ENCODE assay signal across 8 cellular contexts in the genomic region with DNA sequence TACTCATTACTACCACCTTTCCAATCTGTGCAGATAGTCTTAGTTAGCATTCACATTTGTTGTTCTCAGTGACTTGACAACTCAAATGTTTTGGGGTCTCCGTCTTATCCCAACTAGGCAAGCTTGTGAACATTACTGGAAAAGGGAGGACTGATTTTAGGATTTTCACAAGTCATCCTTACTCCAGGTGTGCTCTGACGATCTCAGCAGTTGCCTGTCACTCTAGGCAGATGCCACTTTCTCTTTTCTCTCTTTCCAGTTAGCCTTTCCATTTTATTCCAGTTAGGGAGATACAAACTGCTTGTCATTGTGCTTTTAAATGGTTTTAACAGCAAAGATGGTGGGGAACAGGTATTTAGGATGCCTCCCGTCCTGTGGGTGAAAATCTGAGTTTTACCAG. TPM values are rescaled to one million over a fixed set of nuclear protein-coding genes. Genes with fewer than 3 reads are reported as not detected.
DNase-seq lines count a peak whose midpoint lies in the region; ATAC-seq, FAIRE-seq and TF ChIP-seq lines count a peak whose summit lies in the region.

No MANE protein-coding gene starts in this region.

- H3K27ac ChIP-seq in H9 (ENCODE audit: insufficient read length, low read depth, low read length): no peak overlapping the region
- H3K27ac ChIP-seq in hepatocyte: peak overlapping the region; percentile 89
- no peak overlapping the region for H3K27ac ChIP-seq in small intestine (ENCODE audit: low read depth in 1 of 2, low read length in 1 of 2)

- no peak overlapping the region for H3K14ac ChIP-seq in H9 (ENCODE audit: insufficient read depth, low read length)

- H3K4me3 Mint-ChIP-seq in H9: peak overlapping the region; percentile 95 to 100
- H3K4me3 Mint-ChIP-seq in activated B cell treated with CpG ODN at 0.5 μM for 24 hours: peak overlapping the region; percentile 98

- no peak overlapping the region for H2BK12ac ChIP-seq in H9 (ENCODE audit: insufficient read length, low read depth, low read length)

- no peak overlapping the region for H3T11ph ChIP-seq in H9 (ENCODE audit: low read length)

- no peak overlapping the region for H2BK5ac ChIP-seq in H9 (ENCODE audit: insufficient read length, low read length)

- H3K4me3 ChIP-seq in hepatocyte: peak overlapping the region; percentile 51
- H3K4me3 ChIP-seq in small intestine (ENCODE audit: low read depth in 1 of 2, low read length in 2 of 2): peak overlapping the region; percentile 59 to 80

- no peaks in the 10 kb centered on the region for H3K27me3 ChIP-seq in H9 (ENCODE audit: insufficient read depth, low read length)
- H3K27me3 ChIP-seq in hepatocyte: no peaks in the 10 kb centered on the region
- H3K27me3 ChIP-seq in small intestine (ENCODE audit: control insufficient read depth in 2 of 2, insufficient read depth in 2 of 2, low read length in 2 of 2): no peaks in the 10 kb centered on the region

- H3K9me3 ChIP-seq in H9 (ENCODE audit: control insufficient read depth, low read depth, low read length): no peaks in the 10 kb centered on the region
- no peaks in the 10 kb centered on the region for H3K9me3 ChIP-seq in hepatocyte (ENCODE audit: low read depth)
- H3K9me3 ChIP-seq in small intestine (ENCODE audit: control insufficient read depth, low read depth): no peaks in the 10 kb centered on the region

- WGBS in H9 (ENCODE audit: extremely low coverage, insufficient read length, low lambda C conversion rate): no CpG with 5 or more reads among the region's 3 CpGs
- 39% methylated on average over 3 of the region's 3 CpGs for WGBS in hepatocyte (ENCODE audit: low lambda C conversion rate, missing lambda C conversion rate)
- 9 to 18% (median 9%) methylated on average over 3 of the region's 3 CpGs for WGBS in small intestine, 3 donors

- H2AFZ ChIP-seq in H9 (ENCODE audit: low read length) (no peak overlapping the region), hepatocyte (no peak overlapping the region)

- H3K4me2 ChIP-seq in H9 (ENCODE audit: insufficient read depth, insufficient read length, low read length) (peak overlapping the region; percentile 81), hepatocyte (peak overlapping the region; percentile 93)

- H3K23me2 ChIP-seq in H9 (ENCODE audit: insufficient read length, low read depth, low read length, poor library complexity, severe bottlenecking): peaks cover 8% of the 10 kb centered on the region

- TF ChIP-seq CTCF in H9 (conservative IDR thresholded peaks at IDR 0.05): no peak
- TF ChIP-seq CTCF in activated B cell treated with CpG ODN at 0.5 μM for 24 hours (IDR thresholded peaks at IDR 0.05): no peak
- TF ChIP-seq CTCF in hepatocyte (IDR thresholded peaks at IDR 0.05; ENCODE audit: poor library complexity): no peak

- no peak overlapping the region for H2BK120ac ChIP-seq in H9 (ENCODE audit: low read depth, low read length, poor library complexity, severe bottlenecking)

- CTCF ChIA-PET in activated B cell treated with CpG ODN at 0.5 μM for 24 hours (lab: Charles Lee): interaction anchor here (1.6 to 2.4 kb wide), 2 partner anchors 13 to 15 kb away, joined by 4 to 10 read pairs; partner anchors contain the start of gene ZC3H10

- H3K9me3 Mint-ChIP-seq in H9 (peaks cover 0 to 3% of the 10 kb centered on the region in 2 experiments; a peak in 1 of 5 replicates), activated B cell treated with CpG ODN at 0.5 μM for 24 hours (no peaks in the 10 kb centered on the region)

- no peaks in the 10 kb centered on the region for H3K9me2 ChIP-seq in hepatocyte (replicated peaks; ENCODE audit: insufficient read depth)

- H3K27ac Mint-ChIP-seq in H9 (peak overlapping the region in 2 of 3 experiments; percentile 20 to 100; a peak in 4 of 7 replicates), activated B cell treated with CpG ODN at 0.5 μM for 24 hours (peak overlapping the region; percentile 93)

- H3K79me1 ChIP-seq in H9 (ENCODE audit: insufficient read depth, low read depth, low read length, poor library complexity, severe bottlenecking): no peaks in the 10 kb centered on the region

- no peak overlapping the region for H3K56ac ChIP-seq in H9 (ENCODE audit: insufficient read length, low read depth, low read length)

- peaks cover 8% of the 10 kb centered on the region; the same call in 1 of the 2 replicates for H3K4me1 ChIP-seq in H9 (ENCODE audit: insufficient read depth, low read length)
- peaks cover 12% of the 10 kb centered on the region for H3K4me1 ChIP-seq in hepatocyte (ENCODE audit: insufficient read depth)
- H3K4me1 ChIP-seq in small intestine (ENCODE audit: control insufficient read depth in 2 of 2, insufficient read depth in 1 of 2, low read depth in 1 of 2, low read length in 1 of 2): peaks cover 0 to 3% of the 10 kb centered on the region in 2 donors

- no peak overlapping the region for H4K5ac ChIP-seq in H9 (ENCODE audit: insufficient read length, low read depth, low read length)

- DNase-seq in H9: no peak
- no peak for DNase-seq in activated B cell treated with CpG ODN at 0.5 μM for 24 hours
- DNase-seq in hepatocyte (ENCODE audit: low spot score): no peak
- no peak for DNase-seq in small intestine
- DNase-seq in ecto neural progenitor cell (ENCODE audit: low spot score): no peak
- no peak for DNase-seq in DMS114 treated with DMSO at 0.1 percent for 48 hours (lab: John Stamatoyannopoulos, UW; ENCODE audit: unreplicated experiment)
- no peak for DNase-seq in H4 (ENCODE audit: low spot score)

- H2AK5ac ChIP-seq in H9 (ENCODE audit: insufficient read length, low read length): no peak overlapping the region

- H3K27me3 Mint-ChIP-seq in H9 (ENCODE audit: low read depth): no peaks in the 10 kb centered on the region; the same call in 1 of the 2 replicates
- H3K27me3 Mint-ChIP-seq in activated B cell treated with CpG ODN at 0.5 μM for 24 hours: no peaks in the 10 kb centered on the region

- intact Hi-C loops in activated B cell treated with CpG ODN at 0.5 μM for 24 hours (cut with micrococcal nuclease): loop anchor here (2.0 kb wide), 2 partner anchors 277 to 367 kb away; partner anchors contain the start of gene DNAJC14

- no peak overlapping the region for H3K18ac ChIP-seq in H9 (ENCODE audit: insufficient read length, low read depth, low read length)

- POLR2A ChIA-PET in activated B cell treated with CpG ODN at 0.5 μM for 24 hours (lab: Charles Lee): interaction anchor here (0.6 to 3.4 kb wide), 10 partner anchors 7 to 211 kb away, joined by 3 to 112 read pairs (median 10); partner anchors contain the start of genes ERBB3, ESYT1, MYL6 and MYL6B

- peaks cover 17% of the 10 kb centered on the region; the same call in 1 of the 2 replicates for H3K79me2 ChIP-seq in H9 (ENCODE audit: insufficient read depth, low read length)
- peaks cover 39% of the 10 kb centered on the region for H3K79me2 ChIP-seq in hepatocyte

- peak overlapping the region; percentile 78 for H3K9ac ChIP-seq in H9 (ENCODE audit: extremely low read depth, insufficient read length, low read length)

- no peak overlapping the region for H3K23ac ChIP-seq in H9 (ENCODE audit: insufficient read length, low read depth, low read length)

- H4K20me1 ChIP-seq in H9 (ENCODE audit: control insufficient read depth, insufficient read depth, insufficient read length) (no peaks in the 10 kb centered on the region), hepatocyte (ENCODE audit: insufficient read depth, poor library complexity, severe bottlenecking) (peaks cover 6% of the 10 kb centered on the region)

- H3K4ac ChIP-seq in H9 (ENCODE audit: low read depth, low read length): no peak overlapping the region

- H4K91ac ChIP-seq in H9 (ENCODE audit: insufficient read length, low read depth, low read length): no peak overlapping the region

- no peak overlapping the region for H2BK20ac ChIP-seq in H9 (ENCODE audit: low read depth, low read length, poor library complexity, severe bottlenecking)

- H2BK15ac ChIP-seq in H9 (ENCODE audit: low read depth, low read length): no peak overlapping the region

- no peak for FAIRE-seq in small intestine (lab: Jason Lieb, UNC)

- H3K36me3 ChIP-seq in hepatocyte (replicated peaks; ENCODE audit: insufficient read depth, low read depth) (no peaks in the 10 kb centered on the region), small intestine (ENCODE audit: control insufficient read depth in 2 of 2, insufficient read depth in 2 of 2, low read length in 2 of 2) (peaks cover 7 to 21% of the 10 kb centered on the region in 2 donors)

- ATAC-seq in activated B cell treated with CpG ODN at 0.5 μM for 24 hours (ENCODE audit: low read depth): no peak
- no peak for ATAC-seq in GM18868 (IDR thresholded peaks at IDR 0.05; ENCODE audit: unreplicated experiment)

- H4K8ac ChIP-seq in H9 (replicated peaks; ENCODE audit: insufficient read length, low read depth, low read length): no peak overlapping the region

- H3K4me1 Mint-ChIP-seq in H9 (peaks cover 22 to 27% of the 10 kb centered on the region in 2 experiments), activated B cell treated with CpG ODN at 0.5 μM for 24 hours (peaks cover 33% of the 10 kb centered on the region)

- H3K36me3 Mint-ChIP-seq in H9 (ENCODE audit: insufficient read depth in 1 of 3, low read depth in 3 of 3) (peaks cover 41 to 83% (median 67%) of the 10 kb centered on the region in 3 experiments), activated B cell treated with CpG ODN at 0.5 μM for 24 hours (ENCODE audit: low read depth) (peaks cover 54% of the 10 kb centered on the region)

RNA-seq across cellular contexts. Expression of gene PA2G4, which starts 1.1 kb away (rescaled TPM):
- total RNA-seq in H9 (2021) (248 TPM in 2 replicates), activated B cell treated with CpG ODN at 0.5 μM for 24 hours (137 and 155 TPM in 2 replicates), hepatocyte (87.9 and 90.7 TPM in 2 replicates)
- polyA plus RNA-seq in hepatocyte (102 and 109 TPM in 2 replicates), small intestine (100 to 1,000 TPM in 1 of 3 donors, 10 to 100 TPM in 2; 63.7 to 156 (median 68.6) TPM)
- total RNA-seq in H4 (2014; rRNA removed; shearing (Covaris generic)): 203 and 227 TPM in 2 replicates

RNA-seq across cellular contexts. Expression of gene RPL41, which starts 10.9 kb away (rescaled TPM):
- total RNA-seq in H9 (2021) (4,637 and 4,685 TPM in 2 replicates), activated B cell treated with CpG ODN at 0.5 μM for 24 hours (5,829 and 6,631 TPM in 2 replicates), hepatocyte (2,379 and 2,801 TPM in 2 replicates)
- polyA plus RNA-seq in hepatocyte (2,115 and 2,240 TPM in 2 replicates), small intestine (1,000 to 10,000 TPM; 3,267 to 7,277 (median 6,102) TPM)
- 3,847 and 4,326 TPM in 2 replicates for total RNA-seq in H4 (2014; rRNA removed; shearing (Covaris generic))

RNA-seq across cellular contexts. Expression of gene ZC3H10, which starts 12.6 kb away (rescaled TPM):
- total RNA-seq in H9 (2021) (8.9 and 9.4 TPM in 2 replicates), activated B cell treated with CpG ODN at 0.5 μM for 24 hours (15.4 and 17.1 TPM in 2 replicates), hepatocyte (3.7 and 9.0 TPM in 2 replicates)
- polyA plus RNA-seq in hepatocyte (2.2 and 5.7 TPM in 2 replicates), small intestine (1 to 10 TPM; 1.1 to 2.8 (median 1.3) TPM)
- 1.9 and 2.4 TPM in 2 replicates for total RNA-seq in H4 (2014; rRNA removed; shearing (Covaris generic))

RNA-seq across cellular contexts. Expression of gene ESYT1, which starts 22.6 kb away (rescaled TPM):
- 111 and 112 TPM in 2 replicates for total RNA-seq in H9 (2021)
- 120 and 137 TPM in 2 replicates for total RNA-seq in activated B cell treated with CpG ODN at 0.5 μM for 24 hours
- 44.9 and 52.3 TPM in 2 replicates for total RNA-seq in hepatocyte
- polyA plus RNA-seq in hepatocyte: 40.0 and 43.8 TPM in 2 replicates
- 10 to 100 TPM in 1 of 3 donors, 1 to 10 TPM in 2; 2.7 to 51.8 (median 7.8) TPM for polyA plus RNA-seq in small intestine
- total RNA-seq in H4 (2014; rRNA removed; shearing (Covaris generic)): 62.9 and 80.8 TPM in 2 replicates

RNA-seq across cellular contexts. Expression of gene ERBB3, which starts 25.5 kb away (rescaled TPM):
- total RNA-seq in H9 (2021): 51.2 and 56.5 TPM in 2 replicates
- total RNA-seq in activated B cell treated with CpG ODN at 0.5 μM for 24 hours: not detected in 2 replicates
- 104 and 128 TPM in 2 replicates for total RNA-seq in hepatocyte
- 56.1 and 69.0 TPM in 2 replicates for polyA plus RNA-seq in hepatocyte
- 100 to 1,000 TPM in 1 of 3 donors, 10 to 100 TPM in 2; 53.0 to 131 (median 81.1) TPM for polyA plus RNA-seq in small intestine
- total RNA-seq in H4 (2014; rRNA removed; shearing (Covaris generic)): 0.31 and 0.45 TPM in 2 replicates
